Comparison of ENCODE assay signal across 8 cellular contexts in the genomic region with DNA sequence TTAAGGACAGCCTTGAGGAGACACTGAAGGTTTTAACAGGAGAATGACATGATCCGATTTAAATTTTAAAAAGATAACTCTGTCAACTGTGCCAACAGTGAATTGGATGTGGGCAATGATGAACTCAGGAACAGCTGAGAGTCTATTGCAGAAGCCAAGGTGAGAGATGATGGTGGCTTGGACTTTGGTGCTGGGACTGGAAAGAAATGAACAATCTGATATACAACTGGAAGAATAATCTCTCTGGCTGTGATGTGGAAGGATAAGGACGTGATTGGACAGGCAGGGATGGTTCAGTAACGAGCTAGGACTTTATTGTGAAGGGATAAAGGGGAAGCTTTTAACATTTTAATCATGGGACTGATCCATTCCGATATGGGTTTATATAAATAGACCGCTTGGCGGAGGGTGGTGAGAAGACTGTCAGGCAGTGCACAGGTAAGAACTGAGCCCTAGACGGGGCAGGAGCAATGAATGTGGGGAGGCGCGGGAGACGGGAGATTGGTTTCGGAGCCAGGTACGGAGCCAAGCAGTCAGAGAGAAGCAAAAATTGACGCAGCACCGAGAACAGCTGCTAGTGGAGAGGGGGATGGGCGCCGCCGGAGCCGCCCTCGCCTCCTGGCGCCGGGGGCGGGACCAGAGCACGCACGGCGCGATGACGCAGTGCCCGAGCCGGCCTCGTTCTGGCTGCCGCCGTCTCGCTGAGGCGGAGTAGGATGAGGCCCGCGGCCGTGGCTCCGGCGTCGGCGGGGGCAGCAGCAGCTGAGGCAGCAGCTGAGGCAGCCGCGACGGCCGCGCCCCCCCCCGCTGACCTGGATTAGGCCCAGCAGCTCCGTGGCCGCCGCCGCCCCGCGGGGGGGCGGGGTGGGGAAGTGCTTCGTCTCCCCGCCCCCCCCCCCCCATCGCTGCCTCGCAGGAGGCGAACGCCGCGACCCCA. TPM values are rescaled to one million over a fixed set of nuclear protein-coding genes. Genes with fewer than 3 reads are reported as not detected.
DNase-seq lines count a peak whose midpoint lies in the region; ATAC-seq and TF ChIP-seq lines count a peak whose summit lies in the region.

A gene with protein sequence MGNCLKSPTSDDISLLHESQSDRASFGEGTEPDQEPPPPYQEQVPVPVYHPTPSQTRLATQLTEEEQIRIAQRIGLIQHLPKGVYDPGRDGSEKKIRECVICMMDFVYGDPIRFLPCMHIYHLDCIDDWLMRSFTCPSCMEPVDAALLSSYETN (plus strand): TSS at position 663 of the 937 bp plus-strand sequence. CDS start 484 bp downstream, outside the sequence.

- CTCF ChIA-PET in IMR-90 (lab: Yijun Ruan, JAX) = interaction anchor here (0.6 to 1.1 kb wide), 2 partner anchors 26 to 61 kb away, joined by 3 to 5 read pairs; no protein-coding TSS in a partner anchor
- CTCF ChIA-PET in OCI-LY7 (lab: Charles Lee; ENCODE audit: unreplicated experiment) = no interaction called here

- intact Hi-C loops in IMR-90 (cut with micrococcal nuclease) (loop anchor here (2.0 kb wide), 1 partner anchor 43 kb away; no protein-coding TSS in a partner anchor), OCI-LY7 (cut with micrococcal nuclease; ENCODE audit: unreplicated experiment) (loop anchor here (2.0 to 10.0 kb wide), 2 partner anchors 61 to 199 kb away; no protein-coding TSS in a partner anchor)

- H3K4me1 ChIP-seq in IMR-90 (ENCODE audit: control insufficient read depth, insufficient read depth, low read length) = peaks cover 8% of the 10 kb centered on the region
- H3K4me1 ChIP-seq in OCI-LY7 (ENCODE audit: insufficient read depth, low read length, poor library complexity, severe bottlenecking) = peaks cover 20% of the 10 kb centered on the region

- DNase-seq in DMS 273 (lab: John Stamatoyannopoulos, UW; ENCODE audit: unreplicated experiment) (peak; percentile 97), IMR-90 (peak; percentile 86), OCI-LY7 (ENCODE audit: low spot score) (peak; percentile 87), activated T-cell treated with anti-CD3 and anti-CD28 coated beads for 48 hours (ENCODE audit: low read depth) (peak; percentile 94), epithelial cell of prostate (ENCODE audit: low read depth, low spot score) (peak; percentile 41), mucosa of gallbladder (ENCODE audit: low spot score) (peak; percentile 94)
- DNase-seq in stimulated activated CD8-positive, alpha-beta memory T cell treated with anti-CD3 and anti-CD28 coated beads, Interleukin-4, amount 100 ng/mL, for 24 hours (ENCODE audit: low read depth) = peak; percentile 85

- TF ChIP-seq POLR2A in IMR-90 (IDR thresholded peaks at IDR 0.05; ENCODE audit: low read depth, low read length) = peak; percentile 95

- H3K9me2 ChIP-seq in OCI-LY7 (ENCODE audit: insufficient read depth, low read length) = no peaks in the 10 kb centered on the region

- H3K23ac ChIP-seq in IMR-90 (ENCODE audit: low read depth, low read length) = peak within 1 kb of the TSS; percentile 89

- no peaks in the 10 kb centered on the region for H3K9me3 ChIP-seq in IMR-90 (ENCODE audit: control insufficient read depth, insufficient read depth, low read length)
- H3K9me3 ChIP-seq in OCI-LY7 (ENCODE audit: low read length) = no peaks in the 10 kb centered on the region

- H2BK20ac ChIP-seq in IMR-90 (ENCODE audit: low read depth, low read length) = peak within 1 kb of the TSS; percentile 42; the same call in 1 of the 2 replicates

- H3K27ac ChIP-seq in IMR-90 (ENCODE audit: insufficient read depth, low read length) (peak within 1 kb of the TSS; percentile 94), OCI-LY7 (ENCODE audit: low read depth, low read length, poor library complexity, severe bottlenecking) (no peak within 1 kb of the TSS), epithelial cell of prostate (peak within 1 kb of the TSS; percentile 92)

- peaks cover 12% of the 10 kb centered on the region for H3K9me1 ChIP-seq in IMR-90 (ENCODE audit: insufficient read depth, low read length)

- peak within 1 kb of the TSS; percentile 95 for H3K4me2 ChIP-seq in IMR-90 (ENCODE audit: low read depth, low read length)
- peak within 1 kb of the TSS; percentile 92 for H3K4me2 ChIP-seq in OCI-LY7 (ENCODE audit: low read length)

- H3K18ac ChIP-seq in IMR-90 (ENCODE audit: low read depth, low read length) = peak within 1 kb of the TSS; percentile 80

- H2BK120ac ChIP-seq in IMR-90 (ENCODE audit: low read depth, low read length) = peak within 1 kb of the TSS; percentile 79

- peak within 1 kb of the TSS; percentile 93 for H4K5ac ChIP-seq in IMR-90 (ENCODE audit: low read depth, low read length)

- no peaks in the 10 kb centered on the region for H3K27me3 ChIP-seq in IMR-90 (ENCODE audit: control insufficient read depth, insufficient read depth, low read length)

- H4K91ac ChIP-seq in IMR-90 (ENCODE audit: insufficient read depth, low read depth, low read length) = peak within 1 kb of the TSS; percentile 91

- TF ChIP-seq CTCF in IMR-90 (conservative IDR thresholded peaks at IDR 0.05; ENCODE audit: low read depth, low read length) (no peak), OCI-LY7 (conservative IDR thresholded peaks at IDR 0.05; ENCODE audit: low read length) (no peak)

- in situ Hi-C loops in IMR-90 (cut with MboI; ENCODE audit: low sequenced_read_pairs) = no loop called here

- peak within 1 kb of the TSS; percentile 71; the same call in 2 of the 3 replicates for H2BK15ac ChIP-seq in IMR-90 (ENCODE audit: low read depth, low read length)

- peak within 1 kb of the TSS; percentile 93 for H3K56ac ChIP-seq in IMR-90 (ENCODE audit: extremely low read depth, insufficient read depth, low read length)

- H3K9ac ChIP-seq in IMR-90 (ENCODE audit: low read depth, low read length) = peak within 1 kb of the TSS; percentile 94

- peak; percentile 83 for ATAC-seq in GM21528 (IDR thresholded peaks at IDR 0.05; ENCODE audit: low FRiP score, unreplicated experiment)
- ATAC-seq in IMR-90 (ENCODE audit: low read depth) = peak; percentile 96

- H2AK5ac ChIP-seq in IMR-90 (ENCODE audit: low read depth, low read length) = peak within 1 kb of the TSS; percentile 59

- dilution Hi-C loops in IMR-90 (cut with HindIII; ENCODE audit: low sequenced_read_pairs, unreplicated experiment) = no loop called here

- H4K8ac ChIP-seq in IMR-90 (ENCODE audit: low read depth in 2 of 2, low read length in 2 of 2) = peak within 1 kb of the TSS; percentile 75 to 94

- H2AFZ ChIP-seq in IMR-90 (replicated peaks; ENCODE audit: low read length, poor library complexity) = peak within 1 kb of the TSS; percentile 92
- peak within 1 kb of the TSS; percentile 88 for H2AFZ ChIP-seq in OCI-LY7 (ENCODE audit: low read length)

- H2AK9ac ChIP-seq in IMR-90 (replicated peaks; ENCODE audit: low read depth, low read length, poor library complexity) = peak within 1 kb of the TSS; percentile 99

- 0% methylated on average over 27 of the region's 62 CpGs; no CpG with 5 or more reads in 1 of the 2 experiments for WGBS in IMR-90 (ENCODE audit: extremely low coverage in 2 of 2, insufficient read length in 1 of 2), 2 experiments

- POLR2A ChIA-PET in IMR-90 (lab: Charles Lee; ENCODE audit: unreplicated experiment) (interaction anchor here (0.7 kb wide), 1 partner anchor 38 kb away, joined by 4 read pairs; no protein-coding TSS in a partner anchor), OCI-LY7 (lab: Charles Lee) (interaction anchor here (0.6 to 1.3 kb wide), 2 partner anchors 11 to 585 kb away, joined by 3 read pairs; no protein-coding TSS in a partner anchor)

- H3K79me2 ChIP-seq in OCI-LY7 (ENCODE audit: insufficient read depth, low read depth, low read length) = no peaks in the 10 kb centered on the region

- H3K4me3 ChIP-seq in IMR-90 (ENCODE audit: insufficient read depth, low read depth, low read length) = peak within 1 kb of the TSS; percentile 85
- peak within 1 kb of the TSS; percentile 82 for H3K4me3 ChIP-seq in OCI-LY7 (ENCODE audit: low read depth, low read length, poor library complexity, severe bottlenecking)

- H3K36me3 ChIP-seq in IMR-90 (ENCODE audit: control insufficient read depth, insufficient read depth, low read length) (no peaks in the 10 kb centered on the region), OCI-LY7 (ENCODE audit: insufficient read depth, low read length) (no peaks in the 10 kb centered on the region)

- peaks cover 38% of the 10 kb centered on the region for H4K20me1 ChIP-seq in IMR-90 (ENCODE audit: insufficient read depth, low read length)
- H4K20me1 ChIP-seq in OCI-LY7 (ENCODE audit: insufficient read depth, low read length) = peaks cover 23% of the 10 kb centered on the region

- no peak; the same call in 1 of the 2 replicates for TF ChIP-seq RAD21 in IMR-90 (IDR thresholded peaks at IDR 0.05; ENCODE audit: low read length)

- peaks cover 0 to 27% of the 10 kb centered on the region in 2 experiments; a peak in 2 of 4 replicates for H3K79me1 ChIP-seq in IMR-90 (ENCODE audit: low read depth in 1 of 2, low read length in 2 of 2)

- H2BK5ac ChIP-seq in IMR-90 (ENCODE audit: low read depth, low read length, poor library complexity, severe bottlenecking) = peak within 1 kb of the TSS; percentile 77

- no TSS peak for BruUV-seq in IMR-90 (replicated peaks; lab: Mats Ljungman, UMichigan)
- no TSS peak for BruUV-seq in OCI-LY7 (replicated peaks; lab: Mats Ljungman, UMichigan)

- peak within 1 kb of the TSS; percentile 93 for H3K14ac ChIP-seq in IMR-90 (replicated peaks; ENCODE audit: low read depth, low read length)

- H3K4ac ChIP-seq in IMR-90 (ENCODE audit: low read depth, low read length) = peak within 1 kb of the TSS; percentile 88

TF ChIP-seq in IMR-90, 13 proteins besides CTCF, POLR2A, EP300 and RAD21 (continues in another document):
- TF ChIP-seq MAZ (IDR thresholded peaks at IDR 0.05; ENCODE audit: borderline replicate concordance, low read depth, low read length) = peak; percentile 74; the same call in 1 of the 2 replicates
- TF ChIP-seq, protein P1, sequence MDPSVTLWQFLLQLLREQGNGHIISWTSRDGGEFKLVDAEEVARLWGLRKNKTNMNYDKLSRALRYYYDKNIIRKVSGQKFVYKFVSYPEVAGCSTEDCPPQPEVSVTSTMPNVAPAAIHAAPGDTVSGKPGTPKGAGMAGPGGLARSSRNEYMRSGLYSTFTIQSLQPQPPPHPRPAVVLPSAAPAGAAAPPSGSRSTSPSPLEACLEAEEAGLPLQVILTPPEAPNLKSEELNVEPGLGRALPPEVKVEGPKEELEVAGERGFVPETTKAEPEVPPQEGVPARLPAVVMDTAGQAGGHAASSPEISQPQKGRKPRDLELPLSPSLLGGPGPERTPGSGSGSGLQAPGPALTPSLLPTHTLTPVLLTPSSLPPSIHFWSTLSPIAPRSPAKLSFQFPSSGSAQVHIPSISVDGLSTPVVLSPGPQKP (IDR thresholded peaks at IDR 0.05; ENCODE audit: borderline replicate concordance, low read depth, low read length) = no peak
- no peak for TF ChIP-seq NFE2L2 (IDR thresholded peaks at IDR 0.05; ENCODE audit: low read depth, low read length)
- TF ChIP-seq RCOR1 (IDR thresholded peaks at IDR 0.05; ENCODE audit: insufficient replicate concordance, low read length) = peak; percentile 61
- no peak for TF ChIP-seq CHD1 (IDR thresholded peaks at IDR 0.05; ENCODE audit: low read depth, low read length)

RNA-seq across cellular contexts. Expression of the gene that starts here (rescaled TPM):
- total RNA-seq in IMR-90 (2012; rRNA removed) = 63.3 and 119 TPM in 2 replicates
- polyA plus RNA-seq in IMR-90 (2012; rRNA removed) = 46.0 and 64.1 TPM in 2 replicates
- 15.5 and 22.8 TPM in 2 replicates for polyA plus RNA-seq in IMR-90 (2012; cell fraction: cytosol; rRNA removed)
- polyA plus RNA-seq in IMR-90 (2012; cell fraction: nucleus; rRNA removed; ENCODE audit: low replicate concordance) = 6.3 and 29.0 TPM in 2 replicates
- total RNA-seq in OCI-LY7 (2014; rRNA removed; shearing (Covaris generic)) = 4.8 and 5.7 TPM in 2 replicates
- total RNA-seq in OCI-LY7 (2022) = 1.5 and 1.6 TPM in 2 replicates
- 94.0 TPM for total RNA-seq in mucosa of gallbladder

Comparison
In these comparisons a context has a peak if more than half of its experiments do, and no peak if none do; other contexts are left out.
1. DNase-seq: peak in every context shown above with its lines; median percentile 97 in DMS 273; 94 in activated T-cell treated with anti-CD3 and anti-CD28 coated beads for 48 hours; 94 in mucosa of gallbladder; 87 in OCI-LY7; 86 in IMR-90; 85 in stimulated activated CD8-positive, alpha-beta memory T cell treated with anti-CD3 and anti-CD28 coated beads, Interleukin-4, amount 100 ng/mL, for 24 hours; 41 in epithelial cell of prostate.